Comparison of ENCODE assay signal across 1 cellular context in genomic region chr9:131008909-131009618, GRCh38.
A peak's percentile ranks its signal among the peaks of the same experiment; 100 is the strongest.
TF ChIP-seq lines count a peak whose summit lies in the region.

TSS of gene LAMC3 (plus strand) at chr9:131009174. CDS start at chr9:131009215, 41 bp downstream.

TF ChIP-seq in H1, 55 proteins besides CTCF, POLR2A, EP300 and RAD21 (continued from another document):
- TF ChIP-seq, protein P1, sequence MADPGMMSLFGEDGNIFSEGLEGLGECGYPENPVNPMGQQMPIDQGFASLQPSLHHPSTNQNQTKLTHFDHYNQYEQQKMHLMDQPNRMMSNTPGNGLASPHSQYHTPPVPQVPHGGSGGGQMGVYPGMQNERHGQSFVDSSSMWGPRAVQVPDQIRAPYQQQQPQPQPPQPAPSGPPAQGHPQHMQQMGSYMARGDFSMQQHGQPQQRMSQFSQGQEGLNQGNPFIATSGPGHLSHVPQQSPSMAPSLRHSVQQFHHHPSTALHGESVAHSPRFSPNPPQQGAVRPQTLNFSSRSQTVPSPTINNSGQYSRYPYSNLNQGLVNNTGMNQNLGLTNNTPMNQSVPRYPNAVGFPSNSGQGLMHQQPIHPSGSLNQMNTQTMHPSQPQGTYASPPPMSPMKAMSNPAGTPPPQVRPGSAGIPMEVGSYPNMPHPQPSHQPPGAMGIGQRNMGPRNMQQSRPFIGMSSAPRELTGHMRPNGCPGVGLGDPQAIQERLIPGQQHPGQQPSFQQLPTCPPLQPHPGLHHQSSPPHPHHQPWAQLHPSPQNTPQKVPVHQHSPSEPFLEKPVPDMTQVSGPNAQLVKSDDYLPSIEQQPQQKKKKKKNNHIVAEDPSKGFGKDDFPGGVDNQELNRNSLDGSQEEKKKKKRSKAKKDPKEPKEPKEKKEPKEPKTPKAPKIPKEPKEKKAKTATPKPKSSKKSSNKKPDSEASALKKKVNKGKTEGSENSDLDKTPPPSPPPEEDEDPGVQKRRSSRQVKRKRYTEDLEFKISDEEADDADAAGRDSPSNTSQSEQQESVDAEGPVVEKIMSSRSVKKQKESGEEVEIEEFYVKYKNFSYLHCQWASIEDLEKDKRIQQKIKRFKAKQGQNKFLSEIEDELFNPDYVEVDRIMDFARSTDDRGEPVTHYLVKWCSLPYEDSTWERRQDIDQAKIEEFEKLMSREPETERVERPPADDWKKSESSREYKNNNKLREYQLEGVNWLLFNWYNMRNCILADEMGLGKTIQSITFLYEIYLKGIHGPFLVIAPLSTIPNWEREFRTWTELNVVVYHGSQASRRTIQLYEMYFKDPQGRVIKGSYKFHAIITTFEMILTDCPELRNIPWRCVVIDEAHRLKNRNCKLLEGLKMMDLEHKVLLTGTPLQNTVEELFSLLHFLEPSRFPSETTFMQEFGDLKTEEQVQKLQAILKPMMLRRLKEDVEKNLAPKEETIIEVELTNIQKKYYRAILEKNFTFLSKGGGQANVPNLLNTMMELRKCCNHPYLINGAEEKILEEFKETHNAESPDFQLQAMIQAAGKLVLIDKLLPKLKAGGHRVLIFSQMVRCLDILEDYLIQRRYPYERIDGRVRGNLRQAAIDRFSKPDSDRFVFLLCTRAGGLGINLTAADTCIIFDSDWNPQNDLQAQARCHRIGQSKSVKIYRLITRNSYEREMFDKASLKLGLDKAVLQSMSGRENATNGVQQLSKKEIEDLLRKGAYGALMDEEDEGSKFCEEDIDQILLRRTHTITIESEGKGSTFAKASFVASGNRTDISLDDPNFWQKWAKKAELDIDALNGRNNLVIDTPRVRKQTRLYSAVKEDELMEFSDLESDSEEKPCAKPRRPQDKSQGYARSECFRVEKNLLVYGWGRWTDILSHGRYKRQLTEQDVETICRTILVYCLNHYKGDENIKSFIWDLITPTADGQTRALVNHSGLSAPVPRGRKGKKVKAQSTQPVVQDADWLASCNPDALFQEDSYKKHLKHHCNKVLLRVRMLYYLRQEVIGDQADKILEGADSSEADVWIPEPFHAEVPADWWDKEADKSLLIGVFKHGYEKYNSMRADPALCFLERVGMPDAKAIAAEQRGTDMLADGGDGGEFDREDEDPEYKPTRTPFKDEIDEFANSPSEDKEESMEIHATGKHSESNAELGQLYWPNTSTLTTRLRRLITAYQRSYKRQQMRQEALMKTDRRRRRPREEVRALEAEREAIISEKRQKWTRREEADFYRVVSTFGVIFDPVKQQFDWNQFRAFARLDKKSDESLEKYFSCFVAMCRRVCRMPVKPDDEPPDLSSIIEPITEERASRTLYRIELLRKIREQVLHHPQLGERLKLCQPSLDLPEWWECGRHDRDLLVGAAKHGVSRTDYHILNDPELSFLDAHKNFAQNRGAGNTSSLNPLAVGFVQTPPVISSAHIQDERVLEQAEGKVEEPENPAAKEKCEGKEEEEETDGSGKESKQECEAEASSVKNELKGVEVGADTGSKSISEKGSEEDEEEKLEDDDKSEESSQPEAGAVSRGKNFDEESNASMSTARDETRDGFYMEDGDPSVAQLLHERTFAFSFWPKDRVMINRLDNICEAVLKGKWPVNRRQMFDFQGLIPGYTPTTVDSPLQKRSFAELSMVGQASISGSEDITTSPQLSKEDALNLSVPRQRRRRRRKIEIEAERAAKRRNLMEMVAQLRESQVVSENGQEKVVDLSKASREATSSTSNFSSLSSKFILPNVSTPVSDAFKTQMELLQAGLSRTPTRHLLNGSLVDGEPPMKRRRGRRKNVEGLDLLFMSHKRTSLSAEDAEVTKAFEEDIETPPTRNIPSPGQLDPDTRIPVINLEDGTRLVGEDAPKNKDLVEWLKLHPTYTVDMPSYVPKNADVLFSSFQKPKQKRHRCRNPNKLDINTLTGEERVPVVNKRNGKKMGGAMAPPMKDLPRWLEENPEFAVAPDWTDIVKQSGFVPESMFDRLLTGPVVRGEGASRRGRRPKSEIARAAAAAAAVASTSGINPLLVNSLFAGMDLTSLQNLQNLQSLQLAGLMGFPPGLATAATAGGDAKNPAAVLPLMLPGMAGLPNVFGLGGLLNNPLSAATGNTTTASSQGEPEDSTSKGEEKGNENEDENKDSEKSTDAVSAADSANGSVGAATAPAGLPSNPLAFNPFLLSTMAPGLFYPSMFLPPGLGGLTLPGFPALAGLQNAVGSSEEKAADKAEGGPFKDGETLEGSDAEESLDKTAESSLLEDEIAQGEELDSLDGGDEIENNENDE (IDR thresholded peaks at IDR 0.05; ENCODE audit: insufficient replicate concordance, low read length): no peak
- peak; percentile 41 for TF ChIP-seq PHF8 (conservative IDR thresholded peaks at IDR 0.05; ENCODE audit: low read depth, low read length)
- peak; percentile 74 for TF ChIP-seq CREB1 (IDR thresholded peaks at IDR 0.05)
TF ChIP-seq in H1: peak in this region for 15.
